In the genomic region with DNA sequence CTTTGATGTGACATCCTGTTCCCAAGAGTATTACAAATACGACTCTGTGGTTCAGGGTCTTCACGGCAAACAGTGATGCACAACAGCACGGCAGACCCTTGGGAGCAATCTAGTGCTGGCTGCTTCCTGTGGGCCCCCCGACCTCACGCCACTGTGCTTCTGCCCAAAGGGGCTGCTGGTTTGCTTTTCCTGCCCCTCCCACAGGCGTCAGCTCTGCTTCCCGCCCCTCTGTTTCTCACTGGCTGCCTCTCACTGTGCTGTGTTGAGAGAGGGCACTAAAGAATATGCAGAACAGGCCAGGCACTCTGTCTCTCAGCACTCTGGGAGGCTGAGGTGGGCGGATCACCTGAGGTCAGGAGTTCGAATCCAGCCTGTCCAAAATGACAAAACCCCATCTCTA, we compare ENCODE assay signal across 25 cellular contexts.
"Had no signal": no experiment of that assay in that cellular context is flagged by ENCODE, and none has a peak within 500 bp of the region (broad histone marks: within the 10 kb centered on the region; RNA-seq: fewer than 3 reads in every experiment).

No MANE protein-coding gene starts in this region.

- H3K27me3 ChIP-seq: ascending aorta, cardiac muscle cell, dorsolateral prefrontal cortex, heart left ventricle, neutrophil, right lobe of liver, uterus had no signal

- H3K36me3 ChIP-seq: ascending aorta, cardiac muscle cell, heart left ventricle, neutrophil, right lobe of liver, thoracic aorta, uterus had no signal

- H3K27ac ChIP-seq: ascending aorta, cardiac muscle cell, coronary artery, heart left ventricle, neutrophil, right lobe of liver, skin epidermis, thoracic aorta, uterus, VCaP had no signal

- DNase-seq: activated CD4-positive, alpha-beta memory T cell treated with anti-CD3 and anti-CD28 coated beads for 36 hours; activated CD4-positive, alpha-beta T cell treated with anti-CD3 and anti-CD28 coated beads, Interleukin-2, amount 10 ng/mL, durations not matched to agents 24 days and 14 days; activated CD8-positive, alpha-beta memory T cell treated with anti-CD3 and anti-CD28 coated beads, Interleukin-2, amount 50 U/mL, for 4 hours; activated effector memory CD4-positive, alpha-beta T cell treated with anti-CD3 and anti-CD28 coated beads, Interleukin-2, amount 50 U/mL, for 16 hours; activated naive CD4-positive, alpha-beta T cell treated with anti-CD3 and anti-CD28 coated beads, Interleukin-2, amount 10 ng/mL, durations not matched to agents 7 days and 5 days; activated naive CD8-positive, alpha-beta T cell treated with anti-CD3 and anti-CD28 coated beads, Interleukin-2, amount 10 ng/mL, durations not matched to agents 7 days and 5 days; activated T-cell treated with anti-CD3 and anti-CD28 coated beads, Interleukin-2, amount 50 U/mL, for 1 hour; cerebellar nuclear complex; dorsolateral prefrontal cortex; effector memory CD4-positive, alpha-beta T cell; foreskin fibroblast; heart left ventricle; kidney glomerular epithelial cell; mucosa of descending colon; right lobe of liver; stimulated activated CD4-positive, alpha-beta T cell treated with anti-CD3 and anti-CD28 coated beads, Interleukin-4, amount 100 ng/mL, for 24 hours; uterus had no signal

- H3K4me3 ChIP-seq: ascending aorta, cardiac muscle cell, coronary artery, heart left ventricle, lung, mucosa of descending colon, right lobe of liver, skin epidermis, thoracic aorta, uterus had no signal

- H3K9me3 ChIP-seq: ascending aorta, heart left ventricle, mucosa of descending colon, neutrophil, right lobe of liver, thoracic aorta, uterus had no signal

- H3K4me1 ChIP-seq: ascending aorta, heart left ventricle, right lobe of liver, uterus had no signal
